Comparison of ENCODE assay signal across 1 cellular context in the genomic region with DNA sequence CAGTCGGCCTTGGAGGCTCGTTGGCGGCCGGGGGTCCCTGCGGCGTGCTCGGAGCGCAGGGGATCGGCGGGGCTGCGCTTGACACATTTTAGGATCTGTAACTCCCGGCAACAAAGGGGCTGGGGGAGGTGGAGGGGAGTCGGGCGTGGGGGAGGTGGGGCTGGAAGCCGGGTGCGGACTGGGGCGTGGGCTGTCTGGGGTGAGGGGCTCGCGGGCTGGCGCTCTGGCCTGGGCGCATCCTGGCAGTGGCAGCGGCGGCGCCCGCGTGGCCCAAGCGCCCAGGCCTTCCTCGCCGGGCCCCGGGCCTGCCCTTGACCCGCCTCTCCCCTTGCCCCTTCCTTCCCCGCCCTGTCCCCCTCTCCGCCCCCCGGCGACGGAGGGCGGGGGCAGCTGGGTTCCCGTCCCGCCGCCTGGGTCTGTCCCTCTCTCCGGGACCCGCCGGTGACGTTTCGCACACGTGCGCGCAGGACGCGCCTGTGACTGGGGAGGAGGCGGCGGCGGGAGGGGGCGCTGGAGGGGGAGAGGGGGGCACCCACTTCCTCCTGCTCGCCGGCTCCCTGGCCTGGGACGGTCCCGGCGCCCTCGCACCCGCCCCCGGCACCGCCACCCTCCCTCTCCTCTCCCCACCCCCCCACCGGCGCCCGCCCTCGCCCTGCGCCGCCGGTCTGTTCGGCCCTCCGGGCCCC.
A peak's percentile ranks its signal among the peaks of the same experiment; 100 is the strongest.
TF ChIP-seq lines count a peak whose summit lies in the region.

No MANE protein-coding gene starts in this region.

TF ChIP-seq in K562, 482 proteins besides CTCF, POLR2A, EP300 and RAD21 (continued from another document and continues in another):
- TF ChIP-seq, protein P1, sequence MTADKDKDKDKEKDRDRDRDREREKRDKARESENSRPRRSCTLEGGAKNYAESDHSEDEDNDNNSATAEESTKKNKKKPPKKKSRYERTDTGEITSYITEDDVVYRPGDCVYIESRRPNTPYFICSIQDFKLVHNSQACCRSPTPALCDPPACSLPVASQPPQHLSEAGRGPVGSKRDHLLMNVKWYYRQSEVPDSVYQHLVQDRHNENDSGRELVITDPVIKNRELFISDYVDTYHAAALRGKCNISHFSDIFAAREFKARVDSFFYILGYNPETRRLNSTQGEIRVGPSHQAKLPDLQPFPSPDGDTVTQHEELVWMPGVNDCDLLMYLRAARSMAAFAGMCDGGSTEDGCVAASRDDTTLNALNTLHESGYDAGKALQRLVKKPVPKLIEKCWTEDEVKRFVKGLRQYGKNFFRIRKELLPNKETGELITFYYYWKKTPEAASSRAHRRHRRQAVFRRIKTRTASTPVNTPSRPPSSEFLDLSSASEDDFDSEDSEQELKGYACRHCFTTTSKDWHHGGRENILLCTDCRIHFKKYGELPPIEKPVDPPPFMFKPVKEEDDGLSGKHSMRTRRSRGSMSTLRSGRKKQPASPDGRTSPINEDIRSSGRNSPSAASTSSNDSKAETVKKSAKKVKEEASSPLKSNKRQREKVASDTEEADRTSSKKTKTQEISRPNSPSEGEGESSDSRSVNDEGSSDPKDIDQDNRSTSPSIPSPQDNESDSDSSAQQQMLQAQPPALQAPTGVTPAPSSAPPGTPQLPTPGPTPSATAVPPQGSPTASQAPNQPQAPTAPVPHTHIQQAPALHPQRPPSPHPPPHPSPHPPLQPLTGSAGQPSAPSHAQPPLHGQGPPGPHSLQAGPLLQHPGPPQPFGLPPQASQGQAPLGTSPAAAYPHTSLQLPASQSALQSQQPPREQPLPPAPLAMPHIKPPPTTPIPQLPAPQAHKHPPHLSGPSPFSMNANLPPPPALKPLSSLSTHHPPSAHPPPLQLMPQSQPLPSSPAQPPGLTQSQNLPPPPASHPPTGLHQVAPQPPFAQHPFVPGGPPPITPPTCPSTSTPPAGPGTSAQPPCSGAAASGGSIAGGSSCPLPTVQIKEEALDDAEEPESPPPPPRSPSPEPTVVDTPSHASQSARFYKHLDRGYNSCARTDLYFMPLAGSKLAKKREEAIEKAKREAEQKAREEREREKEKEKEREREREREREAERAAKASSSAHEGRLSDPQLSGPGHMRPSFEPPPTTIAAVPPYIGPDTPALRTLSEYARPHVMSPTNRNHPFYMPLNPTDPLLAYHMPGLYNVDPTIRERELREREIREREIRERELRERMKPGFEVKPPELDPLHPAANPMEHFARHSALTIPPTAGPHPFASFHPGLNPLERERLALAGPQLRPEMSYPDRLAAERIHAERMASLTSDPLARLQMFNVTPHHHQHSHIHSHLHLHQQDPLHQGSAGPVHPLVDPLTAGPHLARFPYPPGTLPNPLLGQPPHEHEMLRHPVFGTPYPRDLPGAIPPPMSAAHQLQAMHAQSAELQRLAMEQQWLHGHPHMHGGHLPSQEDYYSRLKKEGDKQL (CRISPR knock-in tag; IDR thresholded peaks at IDR 0.05; ENCODE audit: borderline replicate concordance), result no peak
- TF ChIP-seq, protein P2, sequence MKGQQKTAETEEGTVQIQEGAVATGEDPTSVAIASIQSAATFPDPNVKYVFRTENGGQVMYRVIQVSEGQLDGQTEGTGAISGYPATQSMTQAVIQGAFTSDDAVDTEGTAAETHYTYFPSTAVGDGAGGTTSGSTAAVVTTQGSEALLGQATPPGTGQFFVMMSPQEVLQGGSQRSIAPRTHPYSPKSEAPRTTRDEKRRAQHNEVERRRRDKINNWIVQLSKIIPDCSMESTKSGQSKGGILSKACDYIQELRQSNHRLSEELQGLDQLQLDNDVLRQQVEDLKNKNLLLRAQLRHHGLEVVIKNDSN (CRISPR knock-in tag; IDR thresholded peaks at IDR 0.05), result peak; percentile 91
- TF ChIP-seq STAG1 (CRISPR knock-in tag; IDR thresholded peaks at IDR 0.05; ENCODE audit: borderline replicate concordance) (no peak), GABPA (tag; conservative IDR thresholded peaks at IDR 0.05; ENCODE audit: low read depth) (peak; percentile 80), NCOA6 (IDR thresholded peaks at IDR 0.05) (no peak), SMARCA5 (IDR thresholded peaks at IDR 0.05) (no peak), HNRNPK (IDR thresholded peaks at IDR 0.05; ENCODE audit: low read depth, low read length, poor library complexity, severe bottlenecking) (peak; percentile 81), BRCA1 (IDR thresholded peaks at IDR 0.05) (no peak), BRCA1 (CRISPR knock-in tag; IDR thresholded peaks at IDR 0.05) (no peak), SAP30 (IDR thresholded peaks at IDR 0.05; ENCODE audit: borderline replicate concordance, insufficient read depth, low read depth, low read length, poor library complexity, severe bottlenecking) (no peak), TAF7 (tag; IDR thresholded peaks at IDR 0.05) (no peak), TARDBP (IDR thresholded peaks at IDR 0.05) (0 out of 2 replicates have a peak, but pooled peaks have one; percentile 61), PHB2 (IDR thresholded peaks at IDR 0.05; ENCODE audit: low read depth) (no peak), ZNF3 (CRISPR knock-in tag; IDR thresholded peaks at IDR 0.05) (no peak), ARNT (IDR thresholded peaks at IDR 0.05) (no peak), TSC22D4 (tag; IDR thresholded peaks at IDR 0.05) (no peak), CEBPG (CRISPR knock-in tag; IDR thresholded peaks at IDR 0.05) (0 out of 2 replicates have a peak, but pooled peaks have one; percentile 19), CEBPG (tag; conservative IDR thresholded peaks at IDR 0.05 in 1 of 2, IDR thresholded peaks at IDR 0.05 in 1 of 2) (no peak), ZNF696 (CRISPR knock-in tag; conservative IDR thresholded peaks at IDR 0.05) (no peak), ZSCAN29 (IDR thresholded peaks at IDR 0.05) (no peak), RFX7 (CRISPR knock-in tag; IDR thresholded peaks at IDR 0.05) (no peak), JUNB (CRISPR knock-in tag; conservative IDR thresholded peaks at IDR 0.05) (no peak), MXI1 (IDR thresholded peaks at IDR 0.05; ENCODE audit: low read depth, low read length) (no peak; the same call in 1 of the 2 replicates), ZNF77 (CRISPR knock-in tag; IDR thresholded peaks at IDR 0.05) (no peak), ZNF830 (CRISPR knock-in tag; IDR thresholded peaks at IDR 0.05) (no peak), ZNF212 (CRISPR knock-in tag; IDR thresholded peaks at IDR 0.05) (no peak), PHF20 (IDR thresholded peaks at IDR 0.05; ENCODE audit: partially characterized antibody) (no peak), TAF15 (IDR thresholded peaks at IDR 0.05; ENCODE audit: low read depth, low read length) (no peak), ZNF384 (IDR thresholded peaks at IDR 0.05; ENCODE audit: low read depth, low read length) (no peak), ZNF143 (CRISPR knock-in tag; IDR thresholded peaks at IDR 0.05) (no peak; the same call in 1 of the 2 replicates), U2AF2 (optimal IDR thresholded peaks at IDR 0.05; ENCODE audit: low read depth, low read length) (no peak), LCOR (CRISPR knock-in tag; IDR thresholded peaks at IDR 0.05) (peak; percentile 70; the same call in 1 of the 2 replicates), ZKSCAN3 (CRISPR knock-in tag; IDR thresholded peaks at IDR 0.05) (no peak), HDAC3 (IDR thresholded peaks at IDR 0.05; ENCODE audit: borderline replicate concordance, partially characterized antibody) (no peak)
- TF ChIP-seq, protein P3, sequence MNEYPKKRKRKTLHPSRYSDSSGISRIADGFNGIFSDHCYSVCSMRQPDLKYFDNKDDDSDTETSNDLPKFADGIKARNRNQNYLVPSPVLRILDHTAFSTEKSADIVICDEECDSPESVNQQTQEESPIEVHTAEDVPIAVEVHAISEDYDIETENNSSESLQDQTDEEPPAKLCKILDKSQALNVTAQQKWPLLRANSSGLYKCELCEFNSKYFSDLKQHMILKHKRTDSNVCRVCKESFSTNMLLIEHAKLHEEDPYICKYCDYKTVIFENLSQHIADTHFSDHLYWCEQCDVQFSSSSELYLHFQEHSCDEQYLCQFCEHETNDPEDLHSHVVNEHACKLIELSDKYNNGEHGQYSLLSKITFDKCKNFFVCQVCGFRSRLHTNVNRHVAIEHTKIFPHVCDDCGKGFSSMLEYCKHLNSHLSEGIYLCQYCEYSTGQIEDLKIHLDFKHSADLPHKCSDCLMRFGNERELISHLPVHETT (CRISPR knock-in tag; conservative IDR thresholded peaks at IDR 0.05 in 1 of 2, IDR thresholded peaks at IDR 0.05 in 1 of 2), result peak in 1 of 2 experiments; percentile 95; a peak in 2 of 4 replicates
- TF ChIP-seq, protein P4, sequence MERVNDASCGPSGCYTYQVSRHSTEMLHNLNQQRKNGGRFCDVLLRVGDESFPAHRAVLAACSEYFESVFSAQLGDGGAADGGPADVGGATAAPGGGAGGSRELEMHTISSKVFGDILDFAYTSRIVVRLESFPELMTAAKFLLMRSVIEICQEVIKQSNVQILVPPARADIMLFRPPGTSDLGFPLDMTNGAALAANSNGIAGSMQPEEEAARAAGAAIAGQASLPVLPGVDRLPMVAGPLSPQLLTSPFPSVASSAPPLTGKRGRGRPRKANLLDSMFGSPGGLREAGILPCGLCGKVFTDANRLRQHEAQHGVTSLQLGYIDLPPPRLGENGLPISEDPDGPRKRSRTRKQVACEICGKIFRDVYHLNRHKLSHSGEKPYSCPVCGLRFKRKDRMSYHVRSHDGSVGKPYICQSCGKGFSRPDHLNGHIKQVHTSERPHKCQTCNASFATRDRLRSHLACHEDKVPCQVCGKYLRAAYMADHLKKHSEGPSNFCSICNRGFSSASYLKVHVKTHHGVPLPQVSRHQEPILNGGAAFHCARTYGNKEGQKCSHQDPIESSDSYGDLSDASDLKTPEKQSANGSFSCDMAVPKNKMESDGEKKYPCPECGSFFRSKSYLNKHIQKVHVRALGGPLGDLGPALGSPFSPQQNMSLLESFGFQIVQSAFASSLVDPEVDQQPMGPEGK (CRISPR knock-in tag; IDR thresholded peaks at IDR 0.05; ENCODE audit: borderline replicate concordance), result no peak
- TF ChIP-seq, protein P5, sequence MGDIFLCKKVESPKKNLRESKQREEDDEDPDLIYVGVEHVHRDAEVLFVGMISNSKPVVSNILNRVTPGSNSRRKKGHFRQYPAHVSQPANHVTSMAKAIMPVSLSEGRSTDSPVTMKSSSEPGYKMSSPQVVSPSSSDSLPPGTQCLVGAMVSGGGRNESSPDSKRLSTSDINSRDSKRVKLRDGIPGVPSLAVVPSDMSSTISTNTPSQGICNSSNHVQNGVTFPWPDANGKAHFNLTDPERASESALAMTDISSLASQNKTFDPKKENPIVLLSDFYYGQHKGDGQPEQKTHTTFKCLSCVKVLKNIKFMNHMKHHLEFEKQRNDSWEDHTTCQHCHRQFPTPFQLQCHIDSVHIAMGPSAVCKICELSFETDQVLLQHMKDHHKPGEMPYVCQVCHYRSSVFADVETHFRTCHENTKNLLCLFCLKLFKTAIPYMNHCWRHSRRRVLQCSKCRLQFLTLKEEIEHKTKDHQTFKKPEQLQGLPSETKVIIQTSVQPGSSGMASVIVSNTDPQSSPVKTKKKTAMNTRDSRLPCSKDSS (IDR thresholded peaks at IDR 0.05; ENCODE audit: low read depth, partially characterized antibody), result no peak
- TF ChIP-seq, protein P6, sequence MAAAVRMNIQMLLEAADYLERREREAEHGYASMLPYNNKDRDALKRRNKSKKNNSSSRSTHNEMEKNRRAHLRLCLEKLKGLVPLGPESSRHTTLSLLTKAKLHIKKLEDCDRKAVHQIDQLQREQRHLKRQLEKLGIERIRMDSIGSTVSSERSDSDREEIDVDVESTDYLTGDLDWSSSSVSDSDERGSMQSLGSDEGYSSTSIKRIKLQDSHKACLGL (CRISPR knock-in tag; IDR thresholded peaks at IDR 0.05; ENCODE audit: borderline replicate concordance, poor library complexity, severe bottlenecking), result no peak
- TF ChIP-seq, protein P7, sequence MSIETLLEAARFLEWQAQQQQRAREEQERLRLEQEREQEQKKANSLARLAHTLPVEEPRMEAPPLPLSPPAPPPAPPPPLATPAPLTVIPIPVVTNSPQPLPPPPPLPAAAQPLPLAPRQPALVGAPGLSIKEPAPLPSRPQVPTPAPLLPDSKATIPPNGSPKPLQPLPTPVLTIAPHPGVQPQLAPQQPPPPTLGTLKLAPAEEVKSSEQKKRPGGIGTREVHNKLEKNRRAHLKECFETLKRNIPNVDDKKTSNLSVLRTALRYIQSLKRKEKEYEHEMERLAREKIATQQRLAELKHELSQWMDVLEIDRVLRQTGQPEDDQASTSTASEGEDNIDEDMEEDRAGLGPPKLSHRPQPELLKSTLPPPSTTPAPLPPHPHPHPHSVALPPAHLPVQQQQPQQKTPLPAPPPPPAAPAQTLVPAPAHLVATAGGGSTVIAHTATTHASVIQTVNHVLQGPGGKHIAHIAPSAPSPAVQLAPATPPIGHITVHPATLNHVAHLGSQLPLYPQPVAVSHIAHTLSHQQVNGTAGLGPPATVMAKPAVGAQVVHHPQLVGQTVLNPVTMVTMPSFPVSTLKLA (conservative IDR thresholded peaks at IDR 0.05), result peak; percentile 96 to 98
- TF ChIP-seq, protein P8, sequence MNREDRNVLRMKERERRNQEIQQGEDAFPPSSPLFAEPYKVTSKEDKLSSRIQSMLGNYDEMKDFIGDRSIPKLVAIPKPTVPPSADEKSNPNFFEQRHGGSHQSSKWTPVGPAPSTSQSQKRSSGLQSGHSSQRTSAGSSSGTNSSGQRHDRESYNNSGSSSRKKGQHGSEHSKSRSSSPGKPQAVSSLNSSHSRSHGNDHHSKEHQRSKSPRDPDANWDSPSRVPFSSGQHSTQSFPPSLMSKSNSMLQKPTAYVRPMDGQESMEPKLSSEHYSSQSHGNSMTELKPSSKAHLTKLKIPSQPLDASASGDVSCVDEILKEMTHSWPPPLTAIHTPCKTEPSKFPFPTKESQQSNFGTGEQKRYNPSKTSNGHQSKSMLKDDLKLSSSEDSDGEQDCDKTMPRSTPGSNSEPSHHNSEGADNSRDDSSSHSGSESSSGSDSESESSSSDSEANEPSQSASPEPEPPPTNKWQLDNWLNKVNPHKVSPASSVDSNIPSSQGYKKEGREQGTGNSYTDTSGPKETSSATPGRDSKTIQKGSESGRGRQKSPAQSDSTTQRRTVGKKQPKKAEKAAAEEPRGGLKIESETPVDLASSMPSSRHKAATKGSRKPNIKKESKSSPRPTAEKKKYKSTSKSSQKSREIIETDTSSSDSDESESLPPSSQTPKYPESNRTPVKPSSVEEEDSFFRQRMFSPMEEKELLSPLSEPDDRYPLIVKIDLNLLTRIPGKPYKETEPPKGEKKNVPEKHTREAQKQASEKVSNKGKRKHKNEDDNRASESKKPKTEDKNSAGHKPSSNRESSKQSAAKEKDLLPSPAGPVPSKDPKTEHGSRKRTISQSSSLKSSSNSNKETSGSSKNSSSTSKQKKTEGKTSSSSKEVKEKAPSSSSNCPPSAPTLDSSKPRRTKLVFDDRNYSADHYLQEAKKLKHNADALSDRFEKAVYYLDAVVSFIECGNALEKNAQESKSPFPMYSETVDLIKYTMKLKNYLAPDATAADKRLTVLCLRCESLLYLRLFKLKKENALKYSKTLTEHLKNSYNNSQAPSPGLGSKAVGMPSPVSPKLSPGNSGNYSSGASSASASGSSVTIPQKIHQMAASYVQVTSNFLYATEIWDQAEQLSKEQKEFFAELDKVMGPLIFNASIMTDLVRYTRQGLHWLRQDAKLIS (CRISPR knock-in tag; IDR thresholded peaks at IDR 0.05), result peak; percentile 70; the same call in 1 of the 2 replicates
- TF ChIP-seq, protein P9, sequence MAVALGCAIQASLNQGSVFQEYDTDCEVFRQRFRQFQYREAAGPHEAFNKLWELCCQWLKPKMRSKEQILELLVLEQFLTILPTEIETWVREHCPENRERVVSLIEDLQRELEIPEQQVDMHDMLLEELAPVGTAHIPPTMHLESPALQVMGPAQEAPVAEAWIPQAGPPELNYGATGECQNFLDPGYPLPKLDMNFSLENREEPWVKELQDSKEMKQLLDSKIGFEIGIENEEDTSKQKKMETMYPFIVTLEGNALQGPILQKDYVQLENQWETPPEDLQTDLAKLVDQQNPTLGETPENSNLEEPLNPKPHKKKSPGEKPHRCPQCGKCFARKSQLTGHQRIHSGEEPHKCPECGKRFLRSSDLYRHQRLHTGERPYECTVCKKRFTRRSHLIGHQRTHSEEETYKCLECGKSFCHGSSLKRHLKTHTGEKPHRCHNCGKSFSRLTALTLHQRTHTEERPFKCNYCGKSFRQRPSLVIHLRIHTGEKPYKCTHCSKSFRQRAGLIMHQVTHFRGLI (CRISPR knock-in tag; IDR thresholded peaks at IDR 0.05), result no peak
